Comparison of ENCODE assay signal across 20 cellular contexts in the genomic region with DNA sequence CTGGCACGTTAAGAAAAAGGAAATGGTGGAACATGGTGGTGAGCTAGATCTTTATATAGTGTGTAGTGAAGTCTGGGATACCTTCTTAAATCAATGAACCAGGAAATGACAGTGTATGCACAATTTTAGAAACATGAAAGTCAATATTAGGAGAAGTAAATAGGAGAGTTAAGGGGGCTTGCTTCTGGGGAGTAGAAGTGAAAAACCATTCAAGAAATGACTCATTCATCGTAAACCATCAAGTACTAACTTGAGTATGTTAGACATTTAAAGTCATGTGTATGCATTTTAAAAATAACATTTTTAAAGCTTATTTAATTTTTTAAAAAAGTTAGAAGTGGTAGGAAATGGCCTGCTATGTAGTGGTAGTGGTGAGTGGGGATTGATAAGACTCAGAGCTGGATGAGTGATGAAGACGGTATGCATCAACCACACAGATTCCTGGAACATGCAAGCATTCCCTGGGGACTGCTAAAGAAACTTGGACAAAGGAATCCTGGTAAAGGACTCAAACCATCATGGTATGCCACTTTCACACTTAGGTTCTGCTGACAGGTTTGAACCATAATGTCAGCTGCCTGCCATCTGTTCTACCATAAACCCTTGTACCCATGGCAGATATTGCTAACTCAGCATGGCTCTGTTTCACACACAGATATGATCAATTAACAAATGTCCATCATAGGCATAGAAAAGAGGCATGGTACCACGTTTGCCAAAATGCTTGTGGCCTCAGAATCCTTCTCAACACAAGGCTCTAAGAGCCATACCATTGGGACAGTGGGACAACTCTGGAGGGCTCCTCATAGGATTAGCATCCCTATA. TPM values are rescaled to one million over a fixed set of nuclear protein-coding genes. Genes with fewer than 3 reads are reported as not detected.
DNase-seq lines count a peak whose midpoint lies in the region; ATAC-seq and TF ChIP-seq lines count a peak whose summit lies in the region.
"Had no signal": no experiment of that assay in that cellular context is flagged by ENCODE, and none has a peak within 500 bp of the region (broad histone marks: within the 10 kb centered on the region; RNA-seq: fewer than 3 reads in every experiment).

No MANE protein-coding gene starts in this region.

- in situ Hi-C loops in astrocyte of the spinal cord (cut with HindIII; ENCODE audit: low sequenced_read_pairs), result no loop called here

- H3K36me3 Mint-ChIP-seq in HFFc6 (ENCODE audit: low read depth), result no peaks in the 10 kb centered on the region
- H3K36me3 Mint-ChIP-seq: stimulated activated effector memory CD8-positive, alpha-beta T cell treated with anti-CD3 and anti-CD28 coated beads, Interleukin-12 subunit alpha, Interleukin-12 subunit beta, amount 100 ng/mL, for 72 hours had no signal

- no peak for ATAC-seq in esophagus mucosa
- no peak for ATAC-seq in HG03342 (IDR thresholded peaks at IDR 0.05; ENCODE audit: unreplicated experiment)
- ATAC-seq: activated CD4-positive, alpha-beta T cell treated with anti-CD3 and anti-CD28 coated beads for 36 hours; left lung; pancreas; stimulated activated effector memory CD8-positive, alpha-beta T cell treated with anti-CD3 and anti-CD28 coated beads, Interleukin-12 subunit alpha, Interleukin-12 subunit beta, amount 100 ng/mL, for 72 hours had no signal

- no peak for TF ChIP-seq CTCF in AG09309 (IDR thresholded peaks at IDR 0.05; ENCODE audit: control insufficient read depth, insufficient read depth, low read depth, low read length, missing control alignments)
- no peak for TF ChIP-seq CTCF in HFFc6 (IDR thresholded peaks at IDR 0.05)
- no peak for TF ChIP-seq CTCF in astrocyte of the spinal cord (IDR thresholded peaks at IDR 0.05; ENCODE audit: low read depth, low read length)

- H3K9me3 Mint-ChIP-seq in HFFc6, result no peaks in the 10 kb centered on the region

- DNase-seq in AG09309 (ENCODE audit: low read depth) (peak; percentile 76), HFFc6 (peak; percentile 79), astrocyte of the spinal cord (ENCODE audit: low read depth, low spot score) (peak; percentile 48), islet precursor cell (peak; percentile 64), activated T-cell treated with anti-CD3 and anti-CD28 coated beads for 4 hours (no peak)
- DNase-seq in effector CD4-positive, alpha-beta T cell, result no peak
- DNase-seq: activated CD4-positive, alpha-beta T cell treated with anti-CD3 and anti-CD28 coated beads for 36 hours; C1 segment of cervical spinal cord; DMS53; Karpas-422; left lung; NCI-H1436; NCI-H2227 treated with DMSO at 0.1 percent for 48 hours; pancreas; SHP77 treated with DMSO at 0.1 percent for 48 hours; spleen; tibial artery had no signal

- H3K4me3 ChIP-seq in AG09309 (ENCODE audit: control insufficient read depth, low read depth, low read length) (no peak overlapping the region), astrocyte of the spinal cord (ENCODE audit: low read depth, low read length) (no peak overlapping the region)
- H3K4me3 ChIP-seq: left lung, pancreas, spleen, tibial artery had no signal

- peaks cover 4% of the 10 kb centered on the region; the same call in 1 of the 2 replicates for H3K27me3 Mint-ChIP-seq in HFFc6 (ENCODE audit: insufficient read depth)

- H3K4me1 Mint-ChIP-seq in HFFc6 (ENCODE audit: low read depth), result peaks cover 19% of the 10 kb centered on the region
- H3K4me1 Mint-ChIP-seq: activated CD4-positive, alpha-beta T cell treated with anti-CD3 and anti-CD28 coated beads for 36 hours; stimulated activated effector memory CD8-positive, alpha-beta T cell treated with anti-CD3 and anti-CD28 coated beads, Interleukin-12 subunit alpha, Interleukin-12 subunit beta, amount 100 ng/mL, for 72 hours had no signal

- H3K4me3 Mint-ChIP-seq in HFFc6, result no peak overlapping the region
- H3K4me3 Mint-ChIP-seq: activated CD4-positive, alpha-beta T cell treated with anti-CD3 and anti-CD28 coated beads for 36 hours; stimulated activated effector memory CD8-positive, alpha-beta T cell treated with anti-CD3 and anti-CD28 coated beads, Interleukin-12 subunit alpha, Interleukin-12 subunit beta, amount 100 ng/mL, for 72 hours had no signal

- no peak overlapping the region; the same call in 1 of the 2 replicates for H3K27ac Mint-ChIP-seq in HFFc6
- H3K27ac Mint-ChIP-seq: activated CD4-positive, alpha-beta T cell treated with anti-CD3 and anti-CD28 coated beads for 36 hours; stimulated activated effector memory CD8-positive, alpha-beta T cell treated with anti-CD3 and anti-CD28 coated beads, Interleukin-12 subunit alpha, Interleukin-12 subunit beta, amount 100 ng/mL, for 72 hours had no signal

RNA-seq across cellular contexts. Expression of gene MITF, which starts 28.9 kb away (rescaled TPM):
- total RNA-seq in HFFc6 (2021; fragmentation: NEBNext Ultra II Directional; extraction: Animal tissue kit (Norgen Biotek cat#: 25700)), result 10 to 100 TPM; 23.3 to 38.2 (median 25.7) TPM
- total RNA-seq in esophagus mucosa, result 2.1 TPM

Comparison
In these comparisons a context has a peak if more than half of its experiments do, and no peak if none do; other contexts are left out.
1. DNase-seq: peak in AG09309 (single experiment), HFFc6 (single experiment), astrocyte of the spinal cord (single experiment) and islet precursor cell (single experiment); none in activated T-cell treated with anti-CD3 and anti-CD28 coated beads for 4 hours (single experiment) and effector CD4-positive, alpha-beta T cell (single experiment).